ENCODE assay signal across 8 cellular contexts in genomic region chr17:14303343-14304221, GRCh38. TPM values are rescaled to one million over a fixed set of nuclear protein-coding genes. Genes with fewer than 3 reads are reported as not detected.
DNase-seq lines count a peak whose midpoint lies in the region; ATAC-seq and TF ChIP-seq lines count a peak whose summit lies in the region.

No MANE protein-coding gene starts in this region.

- no peak overlapping the region for H3K4me2 ChIP-seq in neural cell (ENCODE audit: low read length)

- H4K20me1 ChIP-seq in neural cell (ENCODE audit: insufficient read depth): no peaks in the 10 kb centered on the region

- H3K36me3 Mint-ChIP-seq in CD8-positive, alpha-beta T cell: peaks cover 17% of the 10 kb centered on the region
- H3K36me3 Mint-ChIP-seq in T-helper 17 cell (ENCODE audit: low read depth): peaks cover 2% of the 10 kb centered on the region

- DNase-seq in CD8-positive, alpha-beta T cell: peak in 3 of 7 experiments; percentile 46 to 63 (median 53)
- DNase-seq in T-helper 17 cell (peak in 2 of 3 donors; percentile 37 to 53), ecto neural progenitor cell (ENCODE audit: low spot score) (peak; percentile 67), HEK293T (ENCODE audit: extremely low spot score) (no peak), NCI-H128 (lab: John Stamatoyannopoulos, UW; ENCODE audit: unreplicated experiment) (no peak), tibial artery (no peak)

- peak overlapping the region; percentile 88 for H3K27ac ChIP-seq in CD8-positive, alpha-beta T cell (ENCODE audit: low read depth, low read length)
- H3K27ac ChIP-seq in neural cell (ENCODE audit: low read length) (no peak overlapping the region), tibial artery (no peak overlapping the region)

- no peaks in the 10 kb centered on the region for H3K36me3 ChIP-seq in CD8-positive, alpha-beta T cell (ENCODE audit: insufficient read depth, low read length)
- H3K36me3 ChIP-seq in neural cell (ENCODE audit: insufficient read depth, low read length) (no peaks in the 10 kb centered on the region), tibial artery (no peaks in the 10 kb centered on the region)

- no peak overlapping the region for H3K9ac ChIP-seq in neural cell (ENCODE audit: low read length)

- no peaks in the 10 kb centered on the region for H3K79me2 ChIP-seq in neural cell (replicated peaks; ENCODE audit: insufficient read depth, low read length)

- H3K9me3 Mint-ChIP-seq in CD8-positive, alpha-beta T cell: no peaks in the 10 kb centered on the region

- H3K4me1 ChIP-seq in CD8-positive, alpha-beta T cell (ENCODE audit: insufficient read depth, low read length): peaks cover 51% of the 10 kb centered on the region
- H3K4me1 ChIP-seq in tibial artery: peaks cover 0 to 52% (median 37%) of the 10 kb centered on the region in 4 donors

- H3K4me3 ChIP-seq in CD8-positive, alpha-beta T cell (ENCODE audit: low read depth, low read length): peak overlapping the region; percentile 80
- peak overlapping the region; percentile 85 for H3K4me3 ChIP-seq in neural cell (ENCODE audit: low read length)
- H3K4me3 ChIP-seq in tibial artery: no peak overlapping the region

- CTCF ChIA-PET in CD8-positive, alpha-beta T cell (lab: Charles Lee): interaction anchor here (0.6 to 4.0 kb wide), 12 partner anchors 11 to 714 kb away, joined by 3 to 21 read pairs (median 6); no protein-coding TSS in a partner anchor
- CTCF ChIA-PET in HEK293T (lab: Yijun Ruan, JAX): interaction anchor here (0.6 to 1.0 kb wide), 2 partner anchors 28 to 1034 kb away, joined by 3 to 4 read pairs; no protein-coding TSS in a partner anchor

- no peak for TF ChIP-seq CTCF in CD8-positive, alpha-beta T cell (IDR thresholded peaks at IDR 0.05)
- TF ChIP-seq CTCF in neural cell (IDR thresholded peaks at IDR 0.05; ENCODE audit: poor library complexity, severe bottlenecking) (no peak), tibial artery (IDR thresholded peaks at IDR 0.05) (no peak)

- peaks cover 63% of the 10 kb centered on the region for H3K4me1 Mint-ChIP-seq in CD8-positive, alpha-beta T cell (ENCODE audit: low read depth)
- H3K4me1 Mint-ChIP-seq in T-helper 17 cell: peaks cover 49% of the 10 kb centered on the region

- no peaks in the 10 kb centered on the region for H3K9me2 ChIP-seq in neural cell (ENCODE audit: insufficient read depth, low read length)

- H3K27me3 Mint-ChIP-seq in CD8-positive, alpha-beta T cell (ENCODE audit: low read depth): peaks cover 8% of the 10 kb centered on the region
- H3K27me3 Mint-ChIP-seq in T-helper 17 cell: peaks cover 16% of the 10 kb centered on the region

- peak overlapping the region; percentile 79 for H3K27ac Mint-ChIP-seq in CD8-positive, alpha-beta T cell
- H3K27ac Mint-ChIP-seq in T-helper 17 cell: peak overlapping the region; percentile 90

- ATAC-seq in CD8-positive, alpha-beta T cell: no peak
- ATAC-seq in T-helper 17 cell (peak; percentile 20), HG03439 (IDR thresholded peaks at IDR 0.05; ENCODE audit: unreplicated experiment) (no peak)

- no peak for TF ChIP-seq EP300 in neural cell (conservative IDR thresholded peaks at IDR 0.05; ENCODE audit: poor library complexity, severe bottlenecking)

- H3K9me3 ChIP-seq in CD8-positive, alpha-beta T cell (ENCODE audit: low read length): no peaks in the 10 kb centered on the region
- no peaks in the 10 kb centered on the region for H3K9me3 ChIP-seq in T-helper 17 cell (ENCODE audit: control insufficient read depth, low read length, poor library complexity, severe bottlenecking)
- no peaks in the 10 kb centered on the region for H3K9me3 ChIP-seq in neural cell (ENCODE audit: low read length)
- H3K9me3 ChIP-seq in tibial artery: no peaks in the 10 kb centered on the region

- H3F3A ChIP-seq in neural cell (ENCODE audit: insufficient read depth, low read length, poor library complexity, severe bottlenecking): no peaks in the 10 kb centered on the region

- H3K4me3 Mint-ChIP-seq in CD8-positive, alpha-beta T cell: peak overlapping the region; percentile 97
- H3K4me3 Mint-ChIP-seq in T-helper 17 cell: peak overlapping the region; percentile 99

- intact Hi-C loops in CD8-positive, alpha-beta T cell (cut with DNase I, micrococcal nuclease): loop anchor here (2.0 to 10.0 kb wide), 7 partner anchors 249 to 1286 kb away; partner anchors contain the start of gene ELAC2 (in 2 of the 2)
- intact Hi-C loops in tibial artery (cut with DNase I; ENCODE audit: low total_unique reads): loop anchor here (5.0 kb wide), 1 partner anchor 706 kb away; no protein-coding TSS in a partner anchor

- H2AFZ ChIP-seq in neural cell (ENCODE audit: low read depth, low read length): no peak overlapping the region

- no peak for TF ChIP-seq RAD21 in neural cell (conservative IDR thresholded peaks at IDR 0.05)

- POLR2A ChIA-PET in CD8-positive, alpha-beta T cell (lab: Charles Lee): interaction anchor here (0.6 to 5.2 kb wide), 3 partner anchors 104 to 449 kb away, joined by 3 to 74 read pairs (median 4); no protein-coding TSS in a partner anchor
- POLR2A ChIA-PET in HEK293T (lab: Yijun Ruan, JAX): no interaction called here

- H3K27me3 ChIP-seq in CD8-positive, alpha-beta T cell (ENCODE audit: insufficient read depth, low read length): peaks cover 3% of the 10 kb centered on the region
- H3K27me3 ChIP-seq in neural cell (ENCODE audit: insufficient read depth, low read depth, low read length) (peaks cover 94% of the 10 kb centered on the region), tibial artery (peaks cover 8 to 88% of the 10 kb centered on the region in 2 donors)

TF ChIP-seq in neural cell, 6 proteins besides CTCF, POLR2A, EP300 and RAD21 (continues in another document):
- TF ChIP-seq SMC3 (conservative IDR thresholded peaks at IDR 0.05; ENCODE audit: poor library complexity) (no peak), POLR2AphosphoS5 (IDR thresholded peaks at IDR 0.05) (no peak), TAF1 (IDR thresholded peaks at IDR 0.05; ENCODE audit: low read depth) (no peak), MXI1 (conservative IDR thresholded peaks at IDR 0.05; ENCODE audit: poor library complexity, severe bottlenecking) (no peak), EZH2 (IDR thresholded peaks at IDR 0.05; ENCODE audit: borderline replicate concordance, insufficient read depth, low read length, poor library complexity, severe bottlenecking) (peak; percentile 46)

TF ChIP-seq in HEK293T, 16 proteins besides CTCF, POLR2A, EP300 and RAD21:
- TF ChIP-seq ARNT (IDR thresholded peaks at IDR 0.05) (no peak), FOXK2 (IDR thresholded peaks at IDR 0.05) (no peak), HDGF (IDR thresholded peaks at IDR 0.05; ENCODE audit: borderline replicate concordance) (no peak), FOXM1 (IDR thresholded peaks at IDR 0.05; ENCODE audit: borderline replicate concordance) (no peak), SUZ12 (IDR thresholded peaks at IDR 0.05) (no peak), FOXA1 (IDR thresholded peaks at IDR 0.05) (no peak), ZNF384 (IDR thresholded peaks at IDR 0.05) (no peak), CTBP1 (IDR thresholded peaks at IDR 0.05; ENCODE audit: borderline replicate concordance) (no peak), BHLHE40 (IDR thresholded peaks at IDR 0.05; ENCODE audit: borderline replicate concordance) (no peak), TARDBP (IDR thresholded peaks at IDR 0.05) (no peak), ELF4 (IDR thresholded peaks at IDR 0.05) (no peak), L3MBTL2 (conservative IDR thresholded peaks at IDR 0.05) (no peak), SP1 (IDR thresholded peaks at IDR 0.05) (no peak), PKNOX1 (IDR thresholded peaks at IDR 0.05) (no peak), NFRKB (IDR thresholded peaks at IDR 0.05) (no peak), LEF1 (IDR thresholded peaks at IDR 0.05; ENCODE audit: borderline replicate concordance) (no peak)

RNA-seq across cellular contexts. Expression of gene HS3ST3B1, which starts 2.7 kb away (rescaled TPM):
- 1 to 10 TPM; 8.1 to 8.4 TPM for total RNA-seq in CD8-positive, alpha-beta T cell
- 10 to 100 TPM; 13.5 to 15.4 TPM for total RNA-seq in T-helper 17 cell
- 0.56 and 0.58 TPM in 2 replicates for polyA plus RNA-seq in neural cell
- polyA minus RNA-seq in neural cell: 2.7 TPM in 2 replicates

Comparison
In these comparisons a context has a peak if more than half of its experiments do, and no peak if none do; other contexts are left out.
1. DNase-seq: peak in T-helper 17 cell (2 of 3) and ecto neural progenitor cell (single experiment); none in HEK293T (single experiment), NCI-H128 (single experiment) and tibial artery (0 of 2).
2. H3K4me3 ChIP-seq: peak in CD8-positive, alpha-beta T cell (single experiment) and neural cell (single experiment); none in tibial artery (0 of 2).